In genomic region chr4:7101692-7102515, GRCh38 we compare ENCODE assay signal across 8 cellular contexts. TPM values are rescaled to one million over a fixed set of nuclear protein-coding genes. Genes with fewer than 3 reads are reported as not detected.
DNase-seq lines count a peak whose midpoint lies in the region; ATAC-seq, FAIRE-seq and TF ChIP-seq lines count a peak whose summit lies in the region.

No MANE protein-coding gene starts in this region.

- peak overlapping the region; percentile 79 for H3K4me3 Mint-ChIP-seq in Calu3 (ENCODE audit: low read depth, unreplicated experiment)

- CTCF ChIA-PET in Calu3 (lab: Charles Lee): no interaction called here

- peak overlapping the region in 1 of 2 donors; percentile 62 for H3K4me3 ChIP-seq in gastroesophageal sphincter
- peak overlapping the region in 3 of 4 donors; percentile 53 to 66 (median 66) for H3K4me3 ChIP-seq in upper lobe of left lung

- no peak overlapping the region for H3K27ac Mint-ChIP-seq in Calu3 (ENCODE audit: unreplicated experiment)

- H3K27ac ChIP-seq in gastroesophageal sphincter (peak overlapping the region in 3 of 4 donors; percentile 75 to 88 (median 81)), upper lobe of left lung (peak overlapping the region in 2 of 4 donors; percentile 7 to 89)

- H3K9me3 Mint-ChIP-seq in Calu3 (ENCODE audit: low read depth, unreplicated experiment): no peaks in the 10 kb centered on the region

- H3K36me3 ChIP-seq in gastroesophageal sphincter (no peaks in the 10 kb centered on the region), upper lobe of left lung (no peaks in the 10 kb centered on the region)

- 0 to 9% methylated on average over 5 to 10 of the region's 24 CpGs for WGBS in gastroesophageal sphincter (ENCODE audit: low coverage in 1 of 2), 2 donors
- WGBS in upper lobe of left lung, 2 donors: 15 to 18% methylated on average over 21 to 24 of the region's 24 CpGs

- FAIRE-seq in RCC 7860 (lab: Jason Lieb, UNC): no peak

- H3K36me3 Mint-ChIP-seq in Calu3 (ENCODE audit: insufficient read depth, unreplicated experiment): peaks cover 13% of the 10 kb centered on the region

- peaks cover 7% of the 10 kb centered on the region for H3K4me1 Mint-ChIP-seq in Calu3 (ENCODE audit: low read depth, unreplicated experiment)

- TF ChIP-seq EP300 in gastroesophageal sphincter (IDR thresholded peaks at IDR 0.05): no peak
- no peak for TF ChIP-seq EP300 in upper lobe of left lung (IDR thresholded peaks at IDR 0.05)

- TF ChIP-seq POLR2A in gastroesophageal sphincter (IDR thresholded peaks at IDR 0.05): no peak
- no peak for TF ChIP-seq POLR2A in upper lobe of left lung (IDR thresholded peaks at IDR 0.05)

- intact Hi-C loops in Calu3 (cut with micrococcal nuclease; ENCODE audit: unreplicated experiment): no loop called here

- no peaks in the 10 kb centered on the region for H3K27me3 ChIP-seq in gastroesophageal sphincter
- no peaks in the 10 kb centered on the region for H3K27me3 ChIP-seq in upper lobe of left lung

- H3K9me3 ChIP-seq in gastroesophageal sphincter: no peaks in the 10 kb centered on the region
- no peaks in the 10 kb centered on the region for H3K9me3 ChIP-seq in upper lobe of left lung

- ATAC-seq in GM21423 (IDR thresholded peaks at IDR 0.05; ENCODE audit: unreplicated experiment): peak; percentile 65
- ATAC-seq in gastroesophageal sphincter: peak; percentile 62
- peak; percentile 83 to 90 for ATAC-seq in upper lobe of left lung (ENCODE audit: low FRiP score in 2 of 2)

- H3K4me1 ChIP-seq in gastroesophageal sphincter: peaks cover 0 to 34% (median 12%) of the 10 kb centered on the region in 3 donors
- H3K4me1 ChIP-seq in upper lobe of left lung: peaks cover 15 to 24% (median 22%) of the 10 kb centered on the region in 4 donors

- TF ChIP-seq CTCF in Calu3 (IDR thresholded peaks at IDR 0.05; ENCODE audit: unreplicated experiment) (peak; percentile 37), gastroesophageal sphincter (IDR thresholded peaks at IDR 0.05) (peak in 3 of 4 experiments; percentile 65 to 76 (median 70)), upper lobe of left lung (IDR thresholded peaks at IDR 0.05) (peak; percentile 54 to 79 (median 63))

- H3K27me3 Mint-ChIP-seq in Calu3 (ENCODE audit: unreplicated experiment): peaks cover 17% of the 10 kb centered on the region

- BruUV-seq in Calu3 (replicated peaks; lab: Mats Ljungman, UMichigan): no TSS peak

- DNase-seq in Calu3 (peak; percentile 66), HuH-7 (ENCODE audit: low spot score) (peak; percentile 83), RCC 7860 (ENCODE audit: low spot score) (peak; percentile 36), occipital lobe (lab: John Stamatoyannopoulos, UW) (peak; percentile 58), upper lobe of left lung (peak; percentile 56 to 80)
- DNase-seq in activated naive CD4-positive, alpha-beta T cell treated with Interleukin-2 at 50 U/mL for 16 hours: peak; percentile 59

RNA-seq across cellular contexts. Expression of gene GRPEL1, which starts 34.0 kb away (rescaled TPM):
- total RNA-seq in Calu3 (2022) (32.2 and 40.4 TPM in 2 replicates), gastroesophageal sphincter (10 to 100 TPM; 14.0 to 32.8 (median 23.9) TPM), occipital lobe (17.3 TPM), upper lobe of left lung (10 to 100 TPM in 5 of 6 donors, 1 to 10 TPM in 1; 9.4 to 29.0 (median 24.2) TPM)

RNA-seq across cellular contexts. Expression of gene TADA2B, which starts 58.7 kb away (rescaled TPM):
- 15.1 and 15.8 TPM in 2 replicates for total RNA-seq in Calu3 (2022)
- 10 to 100 TPM; 20.5 to 37.3 (median 28.1) TPM for total RNA-seq in gastroesophageal sphincter
- 21.7 TPM for total RNA-seq in occipital lobe
- total RNA-seq in upper lobe of left lung: 10 to 100 TPM; 20.8 to 29.0 (median 26.2) TPM
